Comparison of ENCODE assay signal across 14 cellular contexts in the genomic region with DNA sequence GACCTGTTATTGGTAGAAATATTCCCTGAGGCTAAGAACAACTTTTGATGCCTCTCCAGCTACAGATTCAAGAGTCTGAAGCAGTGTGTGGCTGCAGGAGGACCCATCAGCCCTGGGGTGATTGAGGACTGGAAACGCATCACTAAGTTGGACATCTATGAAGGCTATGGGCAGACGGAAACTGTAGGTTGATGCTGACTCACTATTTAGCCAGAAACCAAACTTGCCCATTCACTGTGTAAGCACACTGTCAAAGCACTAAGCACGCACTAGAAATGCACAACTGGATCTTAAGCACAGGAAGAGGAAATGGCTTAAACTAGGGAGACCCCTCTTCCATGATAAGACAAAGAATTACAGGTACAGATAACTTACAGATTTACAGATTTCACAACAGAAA. TPM values are rescaled to one million over a fixed set of nuclear protein-coding genes. Genes with fewer than 3 reads are reported as not detected.
DNase-seq lines count a peak whose midpoint lies in the region; ATAC-seq, FAIRE-seq and TF ChIP-seq lines count a peak whose summit lies in the region.
"Had no signal": no experiment of that assay in that cellular context is flagged by ENCODE, and none has a peak within 500 bp of the region (broad histone marks: within the 10 kb centered on the region; RNA-seq: fewer than 3 reads in every experiment).

No MANE protein-coding gene starts in this region.

- no peaks in the 10 kb centered on the region for H3K27me3 Mint-ChIP-seq in osteocyte (ENCODE audit: unreplicated experiment)

- H3K27me3 ChIP-seq in keratinocyte (ENCODE audit: control insufficient read depth, extremely low read depth, insufficient read depth, low read length), result no peaks in the 10 kb centered on the region
- H3K27me3 ChIP-seq: colonic mucosa had no signal

- H3K27ac Mint-ChIP-seq in osteocyte (ENCODE audit: unreplicated experiment), result no peak overlapping the region
- H3K27ac Mint-ChIP-seq: activated T-helper 2 cell treated with anti-CD3 and anti-CD28 coated beads, Interferon-gamma antibody, Interleukin-2, Interleukin-4, amounts not matched to agents 10 μg/mL and 5 μg/mL and 100 μg/mL, durations not matched to agents 14 hours and 24 hours and 36 hours; nephron had no signal

- H3K4me2 ChIP-seq in keratinocyte (ENCODE audit: control insufficient read depth, extremely low read depth, insufficient read depth, low read depth, low read length), result no peak overlapping the region

- no peaks in the 10 kb centered on the region for H3K79me2 ChIP-seq in keratinocyte (ENCODE audit: control insufficient read depth, insufficient read depth, low read length)

- no peak overlapping the region for H3K4me3 Mint-ChIP-seq in osteocyte (ENCODE audit: unreplicated experiment)
- H3K4me3 Mint-ChIP-seq: nephron had no signal

- H3K9me1 ChIP-seq in keratinocyte (ENCODE audit: control insufficient read depth, extremely low read depth, insufficient read depth, low read length), result no peaks in the 10 kb centered on the region

- no peak for TF ChIP-seq CTCF in keratinocyte (optimal IDR thresholded peaks at IDR 0.05 in 1 of 3, IDR thresholded peaks at IDR 0.05 in 1 of 3, conservative IDR thresholded peaks at IDR 0.05 in 1 of 3; ENCODE audit: extremely low read depth in 1 of 3, insufficient read depth in 2 of 3, low read length in 3 of 3)
- no peak for TF ChIP-seq CTCF in osteocyte (IDR thresholded peaks at IDR 0.05)

- DNase-seq in OCI-M1 (lab: John Stamatoyannopoulos, UW) (peak; percentile 71), keratinocyte (ENCODE audit: low read depth, low spot score) (no peak), NCI-H146 treated with DMSO at 0.1 percent for 48 hours (lab: John Stamatoyannopoulos, UW; ENCODE audit: unreplicated experiment) (no peak), osteocyte (ENCODE audit: extremely low spot score, unreplicated experiment) (no peak), NK-92 (lab: John Stamatoyannopoulos, UW; ENCODE audit: unreplicated experiment) (no peak)
- no peak for DNase-seq in activated naive CD4-positive, alpha-beta T cell treated with Interleukin-2 at 50 U/mL for 16 hours
- DNase-seq: colonic mucosa; DMS 273 treated with DMSO at 0.1 percent for 48 hours; NCI-H748 treated with DMSO at 0.1 percent for 48 hours; stimulated activated CD4-positive, alpha-beta T cell treated with anti-CD3 and anti-CD28 coated beads, Interleukin-2, amount 100 ng/mL, for 48 hours had no signal

- no peaks in the 10 kb centered on the region for H3K36me3 ChIP-seq in keratinocyte (ENCODE audit: control insufficient read depth in 2 of 2, extremely low read depth in 1 of 2, insufficient read depth in 2 of 2, low read length in 2 of 2)
- H3K36me3 ChIP-seq: colonic mucosa had no signal

- peaks cover 19% of the 10 kb centered on the region for H3K4me1 ChIP-seq in keratinocyte (ENCODE audit: control insufficient read depth, extremely low read depth, insufficient read depth, low read length)
- H3K4me1 ChIP-seq: colonic mucosa had no signal

- dilution Hi-C loops in keratinocyte (cut with MboI; ENCODE audit: extremely low pct_ligation_motif_present, low sequenced_read_pairs), result no loop called here

- peaks cover 26% of the 10 kb centered on the region for H3K4me1 Mint-ChIP-seq in osteocyte (ENCODE audit: unreplicated experiment)

- H3K27ac ChIP-seq in keratinocyte (ENCODE audit: control insufficient read depth, insufficient read depth, low read length), result peak overlapping the region; percentile 12
- H3K27ac ChIP-seq: colonic mucosa had no signal

- no peaks in the 10 kb centered on the region for H3K9me3 ChIP-seq in keratinocyte (ENCODE audit: control insufficient read depth, low read depth, low read length)
- H3K9me3 ChIP-seq: colonic mucosa had no signal

- no peak overlapping the region for H3K9ac ChIP-seq in keratinocyte (ENCODE audit: control insufficient read depth, extremely low read depth, insufficient read depth, low read length)

- peak; percentile 99 for ATAC-seq in GM18868 (IDR thresholded peaks at IDR 0.05; ENCODE audit: unreplicated experiment)
- ATAC-seq in HG02642 (IDR thresholded peaks at IDR 0.05; ENCODE audit: poor library complexity, unreplicated experiment), result peak; percentile 81

- H2AFZ ChIP-seq in keratinocyte (ENCODE audit: control insufficient read depth, low read length), result no peak overlapping the region

- peak; percentile 60 for FAIRE-seq in keratinocyte (lab: Jason Lieb, UNC)

- H3K9me3 Mint-ChIP-seq in osteocyte (ENCODE audit: unreplicated experiment), result no peaks in the 10 kb centered on the region
- H3K9me3 Mint-ChIP-seq: nephron had no signal

- H4K20me1 ChIP-seq in keratinocyte (ENCODE audit: control insufficient read depth, extremely low read depth, insufficient read depth, low read length), result no peaks in the 10 kb centered on the region

- no peak overlapping the region for H3K4me3 ChIP-seq in keratinocyte (ENCODE audit: control insufficient read depth in 2 of 3, extremely low read depth in 1 of 3, insufficient read depth in 2 of 3, low read depth in 1 of 3, low read length in 3 of 3)
- H3K4me3 ChIP-seq: colonic mucosa had no signal

- H3K36me3 Mint-ChIP-seq in osteocyte (ENCODE audit: unreplicated experiment), result no peaks in the 10 kb centered on the region

RNA-seq across cellular contexts. Expression of a gene that starts 20.8 kb away (rescaled TPM):
- polyA plus RNA-seq in keratinocyte, result 0.04 TPM in 1 of 3 replicates, not detected in the others
- not detected for polyA plus RNA-seq in keratinocyte (2011; ENCODE audit: low read depth)
- polyA plus RNA-seq in keratinocyte (2011; cell fraction: cytosol; rRNA removed), result not detected in 2 replicates
- polyA plus RNA-seq in keratinocyte (2011; cell fraction: nucleus; rRNA removed), result not detected in 2 replicates
- polyA plus RNA-seq in keratinocyte (2012; ENCODE audit: low replicate concordance), result not detected in 2 replicates
- polyA minus RNA-seq in keratinocyte, result not detected in 3 replicates
- polyA minus RNA-seq in keratinocyte (2011; cell fraction: cytosol; rRNA and poly(A)+ RNA removed), result not detected
- polyA minus RNA-seq in keratinocyte (2011; cell fraction: nucleus; rRNA and poly(A)+ RNA removed), result not detected in 2 replicates
- not detected in 2 replicates for total RNA-seq in osteocyte
- total RNA-seq: activated T-helper 2 cell treated with anti-CD3 and anti-CD28 coated beads, Interferon-gamma antibody, Interleukin-2, Interleukin-4, amounts not matched to agents 10 μg/mL and 5 μg/mL and 100 μg/mL, durations not matched to agents 14 hours and 24 hours and 36 hours; colonic mucosa had no signal
